1 cellular context compared by ENCODE assay signal in the genomic region with DNA sequence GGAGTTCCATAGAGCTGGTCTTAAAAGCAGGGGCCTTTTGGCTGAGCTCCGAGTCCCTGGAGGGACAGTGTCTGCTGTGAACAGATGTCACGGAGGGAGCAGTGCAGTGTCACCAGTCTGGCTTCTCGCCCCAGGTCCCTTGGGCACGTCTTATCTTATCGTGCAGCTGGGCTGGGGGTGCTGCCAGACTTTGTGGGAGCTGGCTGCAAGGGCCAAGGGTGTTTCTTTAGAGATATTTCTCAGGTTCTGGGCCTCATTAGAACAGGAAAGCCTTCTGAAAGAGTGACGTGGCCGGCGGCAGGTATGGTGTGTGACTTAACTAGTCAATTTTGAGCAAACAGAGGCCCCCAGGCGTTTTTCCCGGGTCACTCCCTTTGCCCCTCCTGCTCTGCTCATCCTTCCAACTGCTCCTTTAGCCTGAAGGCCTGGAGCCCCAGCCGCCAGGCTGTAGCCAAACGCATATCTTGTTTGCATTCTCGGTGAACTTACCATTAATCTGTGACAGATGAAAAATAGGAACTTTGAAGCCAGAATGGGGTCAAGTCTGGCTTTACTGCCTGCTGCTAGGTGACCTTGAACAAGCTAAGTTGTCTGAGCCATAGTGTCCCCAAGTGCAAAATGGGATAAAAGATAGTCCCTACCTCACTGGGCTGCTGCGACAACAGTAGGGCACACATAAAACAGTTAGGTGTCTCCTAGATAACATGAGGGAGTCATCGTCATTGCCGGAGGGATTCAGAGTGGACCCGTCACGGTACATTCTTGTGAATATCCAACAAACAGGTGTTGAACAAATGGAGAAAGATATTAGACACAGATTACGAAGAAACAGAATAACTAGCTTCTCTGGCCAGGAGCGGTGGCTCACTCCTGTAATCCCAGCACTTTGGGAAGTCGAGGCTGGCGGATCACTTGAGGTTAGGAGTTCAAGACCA.
A peak's percentile ranks its signal among the peaks of the same experiment; 100 is the strongest.
TF ChIP-seq lines count a peak whose summit lies in the region.

No MANE protein-coding gene starts in this region.

TF ChIP-seq in K562, 482 proteins besides CTCF, POLR2A, EP300 and RAD21 (continued from another document and continues in another):
- TF ChIP-seq, protein P1, sequence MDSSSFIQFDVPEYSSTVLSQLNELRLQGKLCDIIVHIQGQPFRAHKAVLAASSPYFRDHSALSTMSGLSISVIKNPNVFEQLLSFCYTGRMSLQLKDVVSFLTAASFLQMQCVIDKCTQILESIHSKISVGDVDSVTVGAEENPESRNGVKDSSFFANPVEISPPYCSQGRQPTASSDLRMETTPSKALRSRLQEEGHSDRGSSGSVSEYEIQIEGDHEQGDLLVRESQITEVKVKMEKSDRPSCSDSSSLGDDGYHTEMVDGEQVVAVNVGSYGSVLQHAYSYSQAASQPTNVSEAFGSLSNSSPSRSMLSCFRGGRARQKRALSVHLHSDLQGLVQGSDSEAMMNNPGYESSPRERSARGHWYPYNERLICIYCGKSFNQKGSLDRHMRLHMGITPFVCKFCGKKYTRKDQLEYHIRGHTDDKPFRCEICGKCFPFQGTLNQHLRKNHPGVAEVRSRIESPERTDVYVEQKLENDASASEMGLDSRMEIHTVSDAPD (CRISPR knock-in tag; IDR thresholded peaks at IDR 0.05), result no peak
- TF ChIP-seq, protein P2, sequence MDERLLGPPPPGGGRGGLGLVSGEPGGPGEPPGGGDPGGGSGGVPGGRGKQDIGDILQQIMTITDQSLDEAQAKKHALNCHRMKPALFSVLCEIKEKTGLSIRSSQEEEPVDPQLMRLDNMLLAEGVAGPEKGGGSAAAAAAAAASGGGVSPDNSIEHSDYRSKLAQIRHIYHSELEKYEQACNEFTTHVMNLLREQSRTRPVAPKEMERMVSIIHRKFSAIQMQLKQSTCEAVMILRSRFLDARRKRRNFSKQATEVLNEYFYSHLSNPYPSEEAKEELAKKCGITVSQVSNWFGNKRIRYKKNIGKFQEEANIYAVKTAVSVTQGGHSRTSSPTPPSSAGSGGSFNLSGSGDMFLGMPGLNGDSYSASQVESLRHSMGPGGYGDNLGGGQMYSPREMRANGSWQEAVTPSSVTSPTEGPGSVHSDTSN (CRISPR knock-in tag; IDR thresholded peaks at IDR 0.05; ENCODE audit: low read depth), result no peak
- TF ChIP-seq, protein P2 (tag; conservative IDR thresholded peaks at IDR 0.05; ENCODE audit: low read depth), result no peak
- TF ChIP-seq ZBTB7A (IDR thresholded peaks at IDR 0.05; ENCODE audit: borderline replicate concordance, control insufficient read depth, low read depth, low read length), result peak; percentile 76; the same call in 1 of the 2 replicates
- TF ChIP-seq PTTG1 (tag; IDR thresholded peaks at IDR 0.05; ENCODE audit: low read depth), result no peak
- no peak for TF ChIP-seq POLR2B (IDR thresholded peaks at IDR 0.05; ENCODE audit: low read depth, partially characterized antibody)
- TF ChIP-seq ZNF696 (CRISPR knock-in tag; conservative IDR thresholded peaks at IDR 0.05), result no peak
- TF ChIP-seq, protein P3, sequence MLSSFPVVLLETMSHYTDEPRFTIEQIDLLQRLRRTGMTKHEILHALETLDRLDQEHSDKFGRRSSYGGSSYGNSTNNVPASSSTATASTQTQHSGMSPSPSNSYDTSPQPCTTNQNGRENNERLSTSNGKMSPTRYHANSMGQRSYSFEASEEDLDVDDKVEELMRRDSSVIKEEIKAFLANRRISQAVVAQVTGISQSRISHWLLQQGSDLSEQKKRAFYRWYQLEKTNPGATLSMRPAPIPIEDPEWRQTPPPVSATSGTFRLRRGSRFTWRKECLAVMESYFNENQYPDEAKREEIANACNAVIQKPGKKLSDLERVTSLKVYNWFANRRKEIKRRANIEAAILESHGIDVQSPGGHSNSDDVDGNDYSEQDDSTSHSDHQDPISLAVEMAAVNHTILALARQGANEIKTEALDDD (IDR thresholded peaks at IDR 0.05), result peak; percentile 92
- TF ChIP-seq, protein P4, sequence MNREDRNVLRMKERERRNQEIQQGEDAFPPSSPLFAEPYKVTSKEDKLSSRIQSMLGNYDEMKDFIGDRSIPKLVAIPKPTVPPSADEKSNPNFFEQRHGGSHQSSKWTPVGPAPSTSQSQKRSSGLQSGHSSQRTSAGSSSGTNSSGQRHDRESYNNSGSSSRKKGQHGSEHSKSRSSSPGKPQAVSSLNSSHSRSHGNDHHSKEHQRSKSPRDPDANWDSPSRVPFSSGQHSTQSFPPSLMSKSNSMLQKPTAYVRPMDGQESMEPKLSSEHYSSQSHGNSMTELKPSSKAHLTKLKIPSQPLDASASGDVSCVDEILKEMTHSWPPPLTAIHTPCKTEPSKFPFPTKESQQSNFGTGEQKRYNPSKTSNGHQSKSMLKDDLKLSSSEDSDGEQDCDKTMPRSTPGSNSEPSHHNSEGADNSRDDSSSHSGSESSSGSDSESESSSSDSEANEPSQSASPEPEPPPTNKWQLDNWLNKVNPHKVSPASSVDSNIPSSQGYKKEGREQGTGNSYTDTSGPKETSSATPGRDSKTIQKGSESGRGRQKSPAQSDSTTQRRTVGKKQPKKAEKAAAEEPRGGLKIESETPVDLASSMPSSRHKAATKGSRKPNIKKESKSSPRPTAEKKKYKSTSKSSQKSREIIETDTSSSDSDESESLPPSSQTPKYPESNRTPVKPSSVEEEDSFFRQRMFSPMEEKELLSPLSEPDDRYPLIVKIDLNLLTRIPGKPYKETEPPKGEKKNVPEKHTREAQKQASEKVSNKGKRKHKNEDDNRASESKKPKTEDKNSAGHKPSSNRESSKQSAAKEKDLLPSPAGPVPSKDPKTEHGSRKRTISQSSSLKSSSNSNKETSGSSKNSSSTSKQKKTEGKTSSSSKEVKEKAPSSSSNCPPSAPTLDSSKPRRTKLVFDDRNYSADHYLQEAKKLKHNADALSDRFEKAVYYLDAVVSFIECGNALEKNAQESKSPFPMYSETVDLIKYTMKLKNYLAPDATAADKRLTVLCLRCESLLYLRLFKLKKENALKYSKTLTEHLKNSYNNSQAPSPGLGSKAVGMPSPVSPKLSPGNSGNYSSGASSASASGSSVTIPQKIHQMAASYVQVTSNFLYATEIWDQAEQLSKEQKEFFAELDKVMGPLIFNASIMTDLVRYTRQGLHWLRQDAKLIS (CRISPR knock-in tag; IDR thresholded peaks at IDR 0.05), result no peak
- no peak for TF ChIP-seq TFAM (CRISPR knock-in tag; conservative IDR thresholded peaks at IDR 0.05)
- TF ChIP-seq, protein P5, sequence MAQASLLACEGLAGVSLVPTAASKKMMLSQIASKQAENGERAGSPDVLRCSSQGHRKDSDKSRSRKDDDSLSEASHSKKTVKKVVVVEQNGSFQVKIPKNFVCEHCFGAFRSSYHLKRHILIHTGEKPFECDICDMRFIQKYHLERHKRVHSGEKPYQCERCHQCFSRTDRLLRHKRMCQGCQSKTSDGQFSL (CRISPR knock-in tag; IDR thresholded peaks at IDR 0.05), result peak; percentile 99
- TF ChIP-seq, protein P5 (tag; IDR thresholded peaks at IDR 0.05), result peak in 1 of 2 experiments; percentile 91; a peak in 2 of 4 replicates
- TF ChIP-seq ZNF717 (CRISPR knock-in tag; IDR thresholded peaks at IDR 0.05), result no peak
- TF ChIP-seq JUNB (CRISPR knock-in tag; conservative IDR thresholded peaks at IDR 0.05), result no peak
- no peak for TF ChIP-seq ZNF143 (CRISPR knock-in tag; IDR thresholded peaks at IDR 0.05)
- TF ChIP-seq NFXL1 (CRISPR knock-in tag; IDR thresholded peaks at IDR 0.05), result no peak
- peak; percentile 92 for TF ChIP-seq ESRRA (IDR thresholded peaks at IDR 0.05; ENCODE audit: borderline replicate concordance, low read depth)
- TF ChIP-seq ARHGAP35 (IDR thresholded peaks at IDR 0.05; ENCODE audit: partially characterized antibody), result no peak
- TF ChIP-seq TCF7 (IDR thresholded peaks at IDR 0.05; ENCODE audit: borderline replicate concordance), result no peak
- TF ChIP-seq ZNF184 (CRISPR knock-in tag; IDR thresholded peaks at IDR 0.05), result no peak
- TF ChIP-seq, protein P6, sequence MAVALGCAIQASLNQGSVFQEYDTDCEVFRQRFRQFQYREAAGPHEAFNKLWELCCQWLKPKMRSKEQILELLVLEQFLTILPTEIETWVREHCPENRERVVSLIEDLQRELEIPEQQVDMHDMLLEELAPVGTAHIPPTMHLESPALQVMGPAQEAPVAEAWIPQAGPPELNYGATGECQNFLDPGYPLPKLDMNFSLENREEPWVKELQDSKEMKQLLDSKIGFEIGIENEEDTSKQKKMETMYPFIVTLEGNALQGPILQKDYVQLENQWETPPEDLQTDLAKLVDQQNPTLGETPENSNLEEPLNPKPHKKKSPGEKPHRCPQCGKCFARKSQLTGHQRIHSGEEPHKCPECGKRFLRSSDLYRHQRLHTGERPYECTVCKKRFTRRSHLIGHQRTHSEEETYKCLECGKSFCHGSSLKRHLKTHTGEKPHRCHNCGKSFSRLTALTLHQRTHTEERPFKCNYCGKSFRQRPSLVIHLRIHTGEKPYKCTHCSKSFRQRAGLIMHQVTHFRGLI (CRISPR knock-in tag; IDR thresholded peaks at IDR 0.05), result peak; percentile 59; the same call in 1 of the 2 replicates
- TF ChIP-seq SMARCA5 (IDR thresholded peaks at IDR 0.05), result no peak
- TF ChIP-seq XRCC5 (IDR thresholded peaks at IDR 0.05; ENCODE audit: low read depth, low read length), result peak; percentile 57
- TF ChIP-seq, protein P7, sequence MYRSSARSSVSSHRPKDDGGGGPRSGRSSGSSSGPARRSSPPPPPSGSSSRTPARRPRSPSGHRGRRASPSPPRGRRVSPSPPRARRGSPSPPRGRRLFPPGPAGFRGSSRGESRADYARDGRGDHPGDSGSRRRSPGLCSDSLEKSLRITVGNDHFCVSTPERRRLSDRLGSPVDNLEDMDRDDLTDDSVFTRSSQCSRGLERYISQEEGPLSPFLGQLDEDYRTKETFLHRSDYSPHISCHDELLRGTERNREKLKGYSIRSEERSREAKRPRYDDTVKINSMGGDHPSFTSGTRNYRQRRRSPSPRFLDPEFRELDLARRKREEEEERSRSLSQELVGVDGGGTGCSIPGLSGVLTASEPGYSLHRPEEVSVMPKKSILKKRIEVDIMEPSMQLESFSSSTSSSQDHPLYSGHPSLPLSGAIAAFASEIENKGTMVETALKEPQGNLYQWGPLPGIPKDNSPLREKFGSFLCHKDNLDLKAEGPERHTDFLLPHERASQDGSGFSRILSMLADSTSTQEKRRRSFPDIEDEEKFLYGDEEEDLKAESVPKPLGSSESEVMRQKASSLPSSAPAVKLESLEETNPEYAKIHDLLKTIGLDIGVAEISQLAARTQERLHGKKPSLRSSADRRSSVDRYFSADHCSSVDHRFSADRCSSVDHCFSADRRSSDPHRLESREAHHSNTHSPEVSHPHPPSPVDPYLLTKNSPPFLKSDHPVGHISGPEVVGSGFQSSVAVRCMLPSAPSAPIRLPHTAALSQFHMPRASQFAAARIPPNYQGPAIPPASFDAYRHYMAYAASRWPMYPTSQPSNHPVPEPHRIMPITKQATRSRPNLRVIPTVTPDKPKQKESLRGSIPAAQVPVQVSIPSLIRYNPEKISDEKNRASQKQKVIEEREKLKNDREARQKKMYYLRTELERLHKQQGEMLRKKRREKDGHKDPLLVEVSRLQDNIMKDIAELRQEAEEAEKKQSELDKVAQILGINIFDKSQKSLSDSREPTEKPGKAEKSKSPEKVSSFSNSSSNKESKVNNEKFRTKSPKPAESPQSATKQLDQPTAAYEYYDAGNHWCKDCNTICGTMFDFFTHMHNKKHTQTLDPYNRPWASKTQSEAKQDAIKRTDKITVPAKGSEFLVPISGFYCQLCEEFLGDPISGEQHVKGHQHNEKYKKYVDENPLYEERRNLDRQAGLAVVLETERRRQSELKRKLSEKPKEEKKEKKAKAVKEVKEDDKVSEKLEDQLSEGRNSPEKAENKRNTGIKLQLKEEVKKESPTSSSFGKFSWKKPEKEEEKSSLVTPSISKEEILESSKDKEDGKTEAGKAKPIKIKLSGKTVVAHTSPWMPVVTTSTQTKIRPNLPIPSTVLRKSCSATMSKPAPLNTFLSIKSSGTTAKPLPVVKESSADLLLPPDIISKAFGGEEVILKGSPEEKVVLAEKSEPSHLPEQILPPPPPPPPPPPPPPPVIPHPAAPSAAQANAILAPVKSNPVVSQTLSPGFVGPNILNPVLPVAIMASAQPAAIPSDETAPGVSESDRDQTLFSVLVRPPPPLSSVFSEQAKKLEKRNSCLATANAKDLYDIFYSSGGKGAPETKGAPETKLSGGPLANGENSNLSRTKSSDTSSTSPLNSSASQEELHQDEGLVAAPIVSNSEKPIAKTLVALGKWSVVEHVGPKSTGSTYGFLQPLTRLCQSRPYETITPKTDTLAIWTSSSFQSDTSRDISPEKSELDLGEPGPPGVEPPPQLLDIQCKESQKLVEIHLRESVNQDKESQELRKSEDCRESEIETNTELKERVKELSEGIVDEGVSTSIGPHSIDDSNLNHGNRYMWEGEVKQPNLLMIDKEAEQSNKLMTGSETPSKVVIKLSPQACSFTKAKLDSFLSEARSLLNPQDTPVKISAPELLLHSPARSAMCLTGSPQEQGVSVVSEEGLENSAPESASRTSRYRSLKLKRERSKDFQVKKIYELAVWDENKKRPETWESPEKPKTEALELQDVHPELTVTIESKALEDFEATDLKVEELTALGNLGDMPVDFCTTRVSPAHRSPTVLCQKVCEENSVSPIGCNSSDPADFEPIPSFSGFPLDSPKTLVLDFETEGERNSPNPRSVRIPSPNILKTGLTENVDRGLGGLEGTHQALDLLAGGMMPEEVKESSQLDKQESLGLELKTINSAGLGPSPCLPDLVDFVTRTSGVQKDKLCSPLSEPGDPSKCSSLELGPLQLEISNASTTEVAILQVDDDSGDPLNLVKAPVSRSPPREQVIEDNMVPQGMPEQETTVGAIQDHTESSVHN (IDR thresholded peaks at IDR 0.05; ENCODE audit: borderline replicate concordance in 1 of 2, low read depth in 1 of 2), result no peak
- no peak for TF ChIP-seq SRSF7 (optimal IDR thresholded peaks at IDR 0.05; ENCODE audit: low read depth, low read length)
- TF ChIP-seq ZNF644 (tag; IDR thresholded peaks at IDR 0.05; ENCODE audit: low read depth), result peak; percentile 78; the same call in 1 of the 2 replicates
- peak; percentile 88 for TF ChIP-seq PHB2 (IDR thresholded peaks at IDR 0.05; ENCODE audit: low read depth)
- no peak for TF ChIP-seq GTF2F1 (IDR thresholded peaks at IDR 0.05; ENCODE audit: low read depth, low read length)
- no peak for TF ChIP-seq CEBPB (tag; IDR thresholded peaks at IDR 0.05)
- TF ChIP-seq FOXA1 (IDR thresholded peaks at IDR 0.05; ENCODE audit: borderline replicate concordance), result no peak
- no peak for TF ChIP-seq RFX5 (IDR thresholded peaks at IDR 0.05; ENCODE audit: low read depth, low read length)
- no peak for TF ChIP-seq STAT5B (CRISPR knock-in tag; IDR thresholded peaks at IDR 0.05)
- TF ChIP-seq TEAD4 (IDR thresholded peaks at IDR 0.05; ENCODE audit: low read length), result peak; percentile 97
- TF ChIP-seq TEAD4 (CRISPR knock-in tag; IDR thresholded peaks at IDR 0.05; ENCODE audit: borderline replicate concordance), result no peak
- TF ChIP-seq ZNF146 (CRISPR knock-in tag; IDR thresholded peaks at IDR 0.05; ENCODE audit: unreplicated experiment), result no peak
- no peak for TF ChIP-seq KAT2B (IDR thresholded peaks at IDR 0.05; ENCODE audit: low read depth, low read length)
- no peak for TF ChIP-seq NELFE (IDR thresholded peaks at IDR 0.05; ENCODE audit: insufficient read depth, insufficient read length)
